8 cellular contexts compared by ENCODE assay signal in genomic region chr22:50783033-50783880, GRCh38. TPM values are rescaled to one million over a fixed set of nuclear protein-coding genes. Genes with fewer than 3 reads are reported as not detected.
A peak's percentile ranks its signal among the peaks of the same experiment; 100 is the strongest.
DNase-seq lines count a peak whose midpoint lies in the region; ATAC-seq lines count a peak whose summit lies in the region.
"Not testable (repeated sequence)": the region's sequence is repeated elsewhere in the genome, so short reads cannot be mapped to it uniquely, and the experiment has no call there.

RABL2B (minus strand) TSS chr22:50783636; CDS start chr22:50782294, 1,342 bp downstream.

- peak within 1 kb of the TSS; percentile 86 for H2AFZ ChIP-seq in GM23248

- H3K79me2 ChIP-seq in GM23248 (ENCODE audit: insufficient read depth) = peaks cover 12% of the 10 kb centered on the region

- 1 to 2% methylated on average over 19 to 38 of the region's 77 CpGs for WGBS in GM23248 (ENCODE audit: low coverage in 1 of 2, low lambda C conversion rate in 2 of 2, missing lambda C conversion rate in 2 of 2), 2 experiments

- H3K27ac ChIP-seq in GM23248 = not testable (repeated sequence)
- H3K27ac ChIP-seq in KOPT-K1 (ENCODE audit: low read depth, low read length, poor library complexity, severe bottlenecking) = peak within 1 kb of the TSS; percentile 9

- not testable (repeated sequence) for H3K27me3 ChIP-seq in GM23248 (replicated peaks; ENCODE audit: insufficient read depth)

- H3K4me3 Mint-ChIP-seq in activated T-helper 17 cell treated with anti-CD3 and anti-CD28 coated beads, Interleukin-2, amount 50 U/mL, for 72 hours = peak within 1 kb of the TSS; percentile 89
- H3K4me3 Mint-ChIP-seq in naive thymus-derived CD8-positive, alpha-beta T cell = peak within 1 kb of the TSS; percentile 81 to 89 (median 86)
- peak within 1 kb of the TSS; percentile 79 for H3K4me3 Mint-ChIP-seq in stimulated activated effector memory CD8-positive, alpha-beta T cell treated with anti-CD3 and anti-CD28 coated beads, Interleukin-12 subunit alpha, Interleukin-12 subunit beta, amount 100 ng/mL, for 72 hours

- not testable (repeated sequence) for H3K9me3 Mint-ChIP-seq in activated T-helper 17 cell treated with anti-CD3 and anti-CD28 coated beads, Interleukin-2, amount 50 U/mL, for 72 hours; naive thymus-derived CD8-positive, alpha-beta T cell; stimulated activated effector memory CD8-positive, alpha-beta T cell treated with anti-CD3 and anti-CD28 coated beads, Interleukin-12 subunit alpha, Interleukin-12 subunit beta, amount 100 ng/mL, for 72 hours

- H3K36me3 Mint-ChIP-seq in activated T-helper 17 cell treated with anti-CD3 and anti-CD28 coated beads, Interleukin-2, amount 50 U/mL, for 72 hours (ENCODE audit: low read depth) = peaks cover 18% of the 10 kb centered on the region
- H3K36me3 Mint-ChIP-seq in naive thymus-derived CD8-positive, alpha-beta T cell = peaks cover 0 to 12% (median 0%) of the 10 kb centered on the region in 3 donors
- H3K36me3 Mint-ChIP-seq in stimulated activated effector memory CD8-positive, alpha-beta T cell treated with anti-CD3 and anti-CD28 coated beads, Interleukin-12 subunit alpha, Interleukin-12 subunit beta, amount 100 ng/mL, for 72 hours = not testable (repeated sequence)

- in situ Hi-C loops in GM23248 (cut with MboI) = not testable (repeated sequence)

- not testable (repeated sequence) for H3K27me3 Mint-ChIP-seq in activated T-helper 17 cell treated with anti-CD3 and anti-CD28 coated beads, Interleukin-2, amount 50 U/mL, for 72 hours; naive thymus-derived CD8-positive, alpha-beta T cell

- H3K4me1 Mint-ChIP-seq in activated T-helper 17 cell treated with anti-CD3 and anti-CD28 coated beads, Interleukin-2, amount 50 U/mL, for 72 hours = not testable (repeated sequence)
- peaks cover 1 to 14% (median 9%) of the 10 kb centered on the region in 4 donors for H3K4me1 Mint-ChIP-seq in naive thymus-derived CD8-positive, alpha-beta T cell
- H3K4me1 Mint-ChIP-seq in stimulated activated effector memory CD8-positive, alpha-beta T cell treated with anti-CD3 and anti-CD28 coated beads, Interleukin-12 subunit alpha, Interleukin-12 subunit beta, amount 100 ng/mL, for 72 hours = peaks cover 13% of the 10 kb centered on the region

- H3K9ac ChIP-seq in GM23248 = peak within 1 kb of the TSS; percentile 85

- DNase-seq in Daoy (ENCODE audit: low read depth) = peak; percentile 93
- DNase-seq in GM23248 = peak; percentile 96
- DNase-seq in RPMI8226 = peak; percentile 90
- DNase-seq in fibroblast of peridontal ligament (ENCODE audit: extremely low read depth) = peak; percentile 82
- DNase-seq in naive thymus-derived CD8-positive, alpha-beta T cell = peak; percentile 79 to 96 (median 89)
- peak; percentile 93 to 97 for DNase-seq in stimulated activated effector memory CD8-positive, alpha-beta T cell treated with anti-CD3 and anti-CD28 coated beads, Interleukin-12 subunit alpha, Interleukin-12 subunit beta, amount 100 ng/mL, for 72 hours (ENCODE audit: low spot score in 2 of 2)

- peak within 1 kb of the TSS; percentile 71 for H3K4me2 ChIP-seq in GM23248 (ENCODE audit: unreplicated experiment)

- not testable (repeated sequence) for H4K20me1 ChIP-seq in GM23248 (ENCODE audit: insufficient read depth)

- not testable (repeated sequence) for H3K36me3 ChIP-seq in GM23248 (ENCODE audit: low read depth); KOPT-K1 (ENCODE audit: insufficient read depth, low read length)

- H3K9me3 ChIP-seq in GM23248 (ENCODE audit: low read depth); KOPT-K1 (ENCODE audit: insufficient read depth, low read length, poor library complexity, severe bottlenecking): not testable (repeated sequence)

- H3K4me1 ChIP-seq in GM23248 (ENCODE audit: insufficient read depth) = not testable (repeated sequence)

- ATAC-seq in activated T-helper 17 cell treated with anti-CD3 and anti-CD28 coated beads, Interleukin-2, amount 50 U/mL, for 72 hours (replicated peaks) = peak; percentile 94
- ATAC-seq in naive thymus-derived CD8-positive, alpha-beta T cell = peak; percentile 90 to 92
- peak; percentile 95 for ATAC-seq in stimulated activated effector memory CD8-positive, alpha-beta T cell treated with anti-CD3 and anti-CD28 coated beads, Interleukin-12 subunit alpha, Interleukin-12 subunit beta, amount 100 ng/mL, for 72 hours

- not testable (repeated sequence) for H3K9me2 ChIP-seq in GM23248 (ENCODE audit: insufficient read depth)

- peak within 1 kb of the TSS; percentile 79 for H3K4me3 ChIP-seq in GM23248

- POLR2A ChIA-PET in naive thymus-derived CD8-positive, alpha-beta T cell (lab: Charles Lee) = not testable (repeated sequence)

- not testable (repeated sequence) for H3F3A ChIP-seq in GM23248 (ENCODE audit: insufficient read depth)

- peak within 1 kb of the TSS; percentile 84 for H3K27ac Mint-ChIP-seq in activated T-helper 17 cell treated with anti-CD3 and anti-CD28 coated beads, Interleukin-2, amount 50 U/mL, for 72 hours
- H3K27ac Mint-ChIP-seq in naive thymus-derived CD8-positive, alpha-beta T cell = peak within 1 kb of the TSS; percentile 16 to 89 (median 88)
- peak within 1 kb of the TSS; percentile 79 for H3K27ac Mint-ChIP-seq in stimulated activated effector memory CD8-positive, alpha-beta T cell treated with anti-CD3 and anti-CD28 coated beads, Interleukin-12 subunit alpha, Interleukin-12 subunit beta, amount 100 ng/mL, for 72 hours

RNA-seq across cellular contexts. Expression of gene RABL2B, which starts in this region (rescaled TPM):
- 11.5 and 17.3 TPM in 2 replicates for total RNA-seq in Daoy (2014; rRNA removed; shearing (Covaris generic))
- 18.4 and 21.6 TPM in 2 replicates for total RNA-seq in GM23248 (2014; rRNA removed; shearing (Covaris generic))
- 22.4 and 23.6 TPM in 2 replicates for polyA plus RNA-seq in GM23248 (2016; fragmentation: Nextera tagmentation; extraction: Ambion mirVana)
- total RNA-seq in activated T-helper 17 cell treated with anti-CD3 and anti-CD28 coated beads, Interleukin-2, amount 50 U/mL, for 72 hours = 10 to 100 TPM; 17.6 to 20.1 TPM
- total RNA-seq in naive thymus-derived CD8-positive, alpha-beta T cell = 10 to 100 TPM; 70.2 to 71.9 TPM
- polyA plus RNA-seq in naive thymus-derived CD8-positive, alpha-beta T cell = 10 to 100 TPM; 22.0 to 26.3 (median 22.1) TPM
